18 cellular contexts compared by ENCODE assay signal in genomic region chr19:15371119-15371518, GRCh38. TPM values are rescaled to one million over a fixed set of nuclear protein-coding genes. Genes with fewer than 3 reads are reported as not detected.
DNase-seq lines count a peak whose midpoint lies in the region; ATAC-seq and TF ChIP-seq lines count a peak whose summit lies in the region.
"Had no signal": no experiment of that assay in that cellular context is flagged by ENCODE, and none has a peak within 500 bp of the region (broad histone marks: within the 10 kb centered on the region; RNA-seq: fewer than 3 reads in every experiment).

No MANE protein-coding gene starts in this region.

- H3K4me3 ChIP-seq in left ventricle myocardium inferior (no peak overlapping the region), parathyroid adenoma (ENCODE audit: low read depth, low read length) (no peak overlapping the region)
- H3K4me3 ChIP-seq: A549, GM23338 had no signal

- peaks cover 37% of the 10 kb centered on the region for H3K36me3 Mint-ChIP-seq in T-helper 2 cell treated with Interferon-gamma antibody and Interleukin-4, amounts not matched to agents 5 μg/mL and 100 μg/mL, for 36 hours (ENCODE audit: low read depth)

- ATAC-seq in Right ventricle myocardium inferior, result no peak
- no peak for ATAC-seq in left ventricle myocardium superior
- ATAC-seq: A549, GM23338 had no signal

- peaks cover 81% of the 10 kb centered on the region for H3K36me3 ChIP-seq in left ventricle myocardium inferior
- H3K36me3 ChIP-seq in parathyroid adenoma (ENCODE audit: control insufficient read depth, insufficient read depth, low read length), result no peaks in the 10 kb centered on the region

- H3K27me3 Mint-ChIP-seq in T-helper 2 cell treated with Interferon-gamma antibody and Interleukin-4, amounts not matched to agents 5 μg/mL and 100 μg/mL, for 36 hours (ENCODE audit: low read depth), result no peaks in the 10 kb centered on the region
- H3K27me3 Mint-ChIP-seq: CD4-positive, alpha-beta memory T cell had no signal

- no peak overlapping the region for H3K27ac Mint-ChIP-seq in T-helper 2 cell treated with Interferon-gamma antibody and Interleukin-4, amounts not matched to agents 5 μg/mL and 100 μg/mL, for 36 hours
- H3K27ac Mint-ChIP-seq: GM23338 had no signal

- intact Hi-C loops in left ventricle myocardium inferior (cut with micrococcal nuclease) (loop anchor here (10.0 kb wide), 1 partner anchor 106 kb away; no protein-coding TSS in a partner anchor), Right ventricle myocardium inferior (cut with DNase I) (loop anchor here (10.0 kb wide), 1 partner anchor 196 kb away; no protein-coding TSS in a partner anchor), left ventricle myocardium superior (cut with micrococcal nuclease) (no loop called here)

- H3K27me3 ChIP-seq in left ventricle myocardium inferior (ENCODE audit: low read depth) (no peaks in the 10 kb centered on the region), parathyroid adenoma (ENCODE audit: control insufficient read depth, insufficient read depth, low read length) (no peaks in the 10 kb centered on the region)
- H3K27me3 ChIP-seq: BE2C had no signal

- H3K79me2 ChIP-seq in parathyroid adenoma, result peaks cover 49% of the 10 kb centered on the region

- DNase-seq in left ventricle myocardium inferior (no peak), Right ventricle myocardium inferior (ENCODE audit: missing footprints) (no peak), left ventricle myocardium superior (peak; percentile 8), NCI-H446 (lab: John Stamatoyannopoulos, UW) (no peak), NCI-H526 (lab: John Stamatoyannopoulos, UW) (no peak)
- no peak for DNase-seq in T-helper 2 cell treated with Interferon-gamma antibody and Interleukin-4, amounts not matched to agents 5 μg/mL and 100 μg/mL, for 36 hours (ENCODE audit: low spot score)
- DNase-seq: BE2C; CD4-positive, alpha-beta memory T cell; COR-L47; DMS153; DMS79 treated with DMSO at 0.1 percent for 48 hours; EL; H7; IMR-90 had no signal

- H3K4me3 Mint-ChIP-seq in T-helper 2 cell treated with Interferon-gamma antibody and Interleukin-4, amounts not matched to agents 5 μg/mL and 100 μg/mL, for 36 hours, result no peak overlapping the region
- H3K4me3 Mint-ChIP-seq: CD4-positive, alpha-beta memory T cell; GM23338 had no signal

- no peaks in the 10 kb centered on the region for H3K9me3 Mint-ChIP-seq in T-helper 2 cell treated with Interferon-gamma antibody and Interleukin-4, amounts not matched to agents 5 μg/mL and 100 μg/mL, for 36 hours

- H3K9me3 ChIP-seq in left ventricle myocardium inferior (replicated peaks), result no peaks in the 10 kb centered on the region
- H3K9me3 ChIP-seq in parathyroid adenoma (ENCODE audit: control insufficient read depth, low read length), result no peaks in the 10 kb centered on the region
- H3K9me3 ChIP-seq: A549, BE2C had no signal

- no peak for TF ChIP-seq CTCF in left ventricle myocardium inferior (IDR thresholded peaks at IDR 0.05; ENCODE audit: borderline replicate concordance)
- TF ChIP-seq CTCF in parathyroid adenoma (IDR thresholded peaks at IDR 0.05), result no peak

- H3K4me1 ChIP-seq in left ventricle myocardium inferior (peaks cover 89% of the 10 kb centered on the region), parathyroid adenoma (peaks cover 2% of the 10 kb centered on the region)
- H3K4me1 ChIP-seq: A549, BE2C had no signal

- H2AFZ ChIP-seq in parathyroid adenoma, result no peak overlapping the region
- H2AFZ ChIP-seq: GM23338 had no signal

- no peak overlapping the region for H3K4me2 ChIP-seq in parathyroid adenoma (ENCODE audit: low read length)
- H3K4me2 ChIP-seq: A549, GM23338 had no signal

- H3K4me1 Mint-ChIP-seq in T-helper 2 cell treated with Interferon-gamma antibody and Interleukin-4, amounts not matched to agents 5 μg/mL and 100 μg/mL, for 36 hours (ENCODE audit: low read depth), result no peaks in the 10 kb centered on the region
- H3K4me1 Mint-ChIP-seq: GM23338 had no signal

- peak overlapping the region; percentile 39 for H3K27ac ChIP-seq in left ventricle myocardium inferior (replicated peaks)
- H3K27ac ChIP-seq in parathyroid adenoma, result peak overlapping the region; percentile 24
- H3K27ac ChIP-seq: A549, C4-2B had no signal

- H3K9ac ChIP-seq in parathyroid adenoma, result no peak overlapping the region

RNA-seq across cellular contexts. Expression of gene AKAP8, which starts 8.5 kb away (rescaled TPM):
- total RNA-seq in left ventricle myocardium inferior (21.8 TPM), Right ventricle myocardium inferior (19.8 TPM), left ventricle myocardium superior (24.0 TPM)

RNA-seq across cellular contexts. Expression of gene BRD4, which starts 38.8 kb away (rescaled TPM):
- total RNA-seq in left ventricle myocardium inferior (60.9 TPM), Right ventricle myocardium inferior (56.5 TPM), left ventricle myocardium superior (67.4 TPM)

RNA-seq across cellular contexts. Expression of gene AKAP8L, which starts 47.7 kb away (rescaled TPM):
- total RNA-seq in left ventricle myocardium inferior (74.5 TPM), Right ventricle myocardium inferior (76.7 TPM), left ventricle myocardium superior (82.5 TPM)
